ENCODE assay signal across 12 cellular contexts in the genomic region with DNA sequence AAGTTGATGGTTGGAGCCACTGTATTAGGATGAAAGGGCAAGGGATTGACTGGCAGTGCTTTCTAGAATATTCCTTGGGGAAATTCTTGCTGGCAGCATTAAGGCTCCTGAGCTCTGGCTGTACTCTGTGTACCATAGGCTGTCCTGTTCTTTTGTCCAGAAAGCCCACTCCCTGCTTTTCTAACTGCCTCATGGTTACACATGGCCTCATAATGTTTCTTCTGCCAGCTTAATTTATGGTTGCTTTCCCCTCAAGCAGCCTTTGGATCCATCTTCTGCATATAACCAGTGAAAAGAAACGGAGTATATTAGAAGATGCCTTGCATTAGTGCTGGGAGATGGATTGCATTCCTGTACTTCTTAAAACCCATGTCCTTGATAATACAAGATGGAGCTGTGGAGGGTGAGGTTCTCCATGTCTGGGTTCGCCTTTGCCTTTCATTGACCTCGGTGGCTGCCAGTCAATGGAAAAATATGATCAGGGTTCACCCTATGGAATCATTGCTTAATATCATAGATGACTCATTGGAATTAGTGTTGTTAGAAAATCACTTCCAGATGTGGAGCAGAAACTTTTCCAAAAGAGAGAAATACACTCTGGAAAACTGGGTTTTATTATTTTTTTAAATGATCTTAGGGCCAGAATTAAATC. TPM values are rescaled to one million over a fixed set of nuclear protein-coding genes. Genes with fewer than 3 reads are reported as not detected.
DNase-seq lines count a peak whose midpoint lies in the region; ATAC-seq and TF ChIP-seq lines count a peak whose summit lies in the region.
"Had no signal": no experiment of that assay in that cellular context is flagged by ENCODE, and none has a peak within 500 bp of the region (broad histone marks: within the 10 kb centered on the region; RNA-seq: fewer than 3 reads in every experiment).

No MANE protein-coding gene starts in this region.

- 64% methylated on average over 3 of the region's 3 CpGs for WGBS in hepatocyte (ENCODE audit: low lambda C conversion rate, missing lambda C conversion rate)
- WGBS in thyroid gland, 2 donors, result 58 to 88% methylated on average over 3 of the region's 3 CpGs

- no peaks in the 10 kb centered on the region for H3K79me2 ChIP-seq in hepatocyte

- peak overlapping the region; percentile 84 for H3K27ac Mint-ChIP-seq in activated CD4-positive, alpha-beta T cell treated with anti-CD3 and anti-CD28 coated beads for 36 hours
- no peak overlapping the region for H3K27ac Mint-ChIP-seq in activated CD4-positive, alpha-beta T cell treated with anti-CD3 and anti-CD28 coated beads, Interleukin-2, amount 10 ng/mL, durations not matched to agents 24 days and 14 days

- no peaks in the 10 kb centered on the region for H3K9me2 ChIP-seq in hepatocyte (replicated peaks; ENCODE audit: insufficient read depth)

- H2AFZ ChIP-seq in hepatocyte, result no peak overlapping the region

- peaks cover 3% of the 10 kb centered on the region for H3K36me3 Mint-ChIP-seq in activated CD4-positive, alpha-beta T cell treated with anti-CD3 and anti-CD28 coated beads for 36 hours (ENCODE audit: low read depth)
- H3K36me3 Mint-ChIP-seq in activated CD4-positive, alpha-beta T cell treated with anti-CD3 and anti-CD28 coated beads, Interleukin-2, amount 10 ng/mL, durations not matched to agents 24 days and 14 days (ENCODE audit: low read depth), result peaks cover 16% of the 10 kb centered on the region

- no peaks in the 10 kb centered on the region for H3K9me3 Mint-ChIP-seq in activated CD4-positive, alpha-beta T cell treated with anti-CD3 and anti-CD28 coated beads for 36 hours (ENCODE audit: low read depth)
- no peaks in the 10 kb centered on the region for H3K9me3 Mint-ChIP-seq in activated CD4-positive, alpha-beta T cell treated with anti-CD3 and anti-CD28 coated beads, Interleukin-2, amount 10 ng/mL, durations not matched to agents 24 days and 14 days

- H3K27me3 Mint-ChIP-seq in activated CD4-positive, alpha-beta T cell treated with anti-CD3 and anti-CD28 coated beads for 36 hours, result no peaks in the 10 kb centered on the region
- no peaks in the 10 kb centered on the region for H3K27me3 Mint-ChIP-seq in activated CD4-positive, alpha-beta T cell treated with anti-CD3 and anti-CD28 coated beads, Interleukin-2, amount 10 ng/mL, durations not matched to agents 24 days and 14 days

- POLR2A ChIA-PET in activated CD4-positive, alpha-beta T cell treated with anti-CD3 and anti-CD28 coated beads for 36 hours (lab: Charles Lee), result no interaction called here

- no peak overlapping the region for H3K4me3 ChIP-seq in astrocyte of the cerebellum (ENCODE audit: low read depth, low read length)
- H3K4me3 ChIP-seq in hepatocyte, result no peak overlapping the region
- no peak overlapping the region for H3K4me3 ChIP-seq in thyroid gland (replicated peaks in 1 of 3)
- H3K4me3 ChIP-seq: colonic mucosa, spleen had no signal

- in situ Hi-C loops in astrocyte of the cerebellum (cut with HindIII; ENCODE audit: low sequenced_read_pairs), result no loop called here

- DNase-seq in activated CD4-positive, alpha-beta T cell treated with anti-CD3 and anti-CD28 coated beads for 36 hours, result no peak
- DNase-seq in activated CD4-positive, alpha-beta T cell treated with anti-CD3 and anti-CD28 coated beads, Interleukin-2, amount 10 ng/mL, durations not matched to agents 24 days and 14 days, result no peak
- DNase-seq in astrocyte of the cerebellum (ENCODE audit: low read depth), result peak; percentile 23
- DNase-seq in hepatocyte (ENCODE audit: low spot score), result no peak
- DNase-seq in thyroid gland, result no peak
- DNase-seq in NCI-H748 (lab: John Stamatoyannopoulos, UW; ENCODE audit: unreplicated experiment), result no peak
- no peak for DNase-seq in pons (ENCODE audit: low spot score)
- DNase-seq: 8988T, colonic mucosa, kidney glomerular epithelial cell, spleen had no signal

- H3K4me1 ChIP-seq in hepatocyte (ENCODE audit: insufficient read depth), result peaks cover 4% of the 10 kb centered on the region
- peaks cover 23 to 34% of the 10 kb centered on the region in 2 donors for H3K4me1 ChIP-seq in thyroid gland
- H3K4me1 ChIP-seq: colonic mucosa had no signal

- H3K27me3 ChIP-seq in hepatocyte, result no peaks in the 10 kb centered on the region
- no peaks in the 10 kb centered on the region for H3K27me3 ChIP-seq in thyroid gland
- H3K27me3 ChIP-seq: colonic mucosa had no signal

- ATAC-seq in activated CD4-positive, alpha-beta T cell treated with anti-CD3 and anti-CD28 coated beads for 36 hours, result no peak
- no peak for ATAC-seq in GM18873 (IDR thresholded peaks at IDR 0.05; ENCODE audit: low FRiP score, unreplicated experiment)

- no peak overlapping the region for H3K4me3 Mint-ChIP-seq in activated CD4-positive, alpha-beta T cell treated with anti-CD3 and anti-CD28 coated beads for 36 hours
- no peak overlapping the region for H3K4me3 Mint-ChIP-seq in activated CD4-positive, alpha-beta T cell treated with anti-CD3 and anti-CD28 coated beads, Interleukin-2, amount 10 ng/mL, durations not matched to agents 24 days and 14 days

- H3K27ac ChIP-seq in hepatocyte (peak overlapping the region; percentile 54), thyroid gland (peak overlapping the region; percentile 43 to 73 (median 62))
- H3K27ac ChIP-seq: colonic mucosa had no signal

- H3K36me3 ChIP-seq in hepatocyte (replicated peaks; ENCODE audit: insufficient read depth, low read depth) (no peaks in the 10 kb centered on the region), thyroid gland (no peaks in the 10 kb centered on the region)
- H3K36me3 ChIP-seq: colonic mucosa had no signal

- intact Hi-C loops in activated CD4-positive, alpha-beta T cell treated with anti-CD3 and anti-CD28 coated beads for 36 hours (cut with DNase I, micrococcal nuclease), result loop anchor here in 1 of 2 experiments (2.0 kb wide), 1 partner anchor 18 kb away; no protein-coding TSS in a partner anchor
- intact Hi-C loops in activated CD4-positive, alpha-beta T cell treated with anti-CD3 and anti-CD28 coated beads, Interleukin-2, amount 10 ng/mL, durations not matched to agents 24 days and 14 days (cut with micrococcal nuclease), result no loop called here
- intact Hi-C loops in thyroid gland (cut with DNase I), result no loop called here

- CTCF ChIA-PET in activated CD4-positive, alpha-beta T cell treated with anti-CD3 and anti-CD28 coated beads for 36 hours (lab: Charles Lee), result no interaction called here

- no peaks in the 10 kb centered on the region for H3K9me3 ChIP-seq in hepatocyte (ENCODE audit: low read depth)
- no peaks in the 10 kb centered on the region for H3K9me3 ChIP-seq in thyroid gland
- H3K9me3 ChIP-seq: colonic mucosa had no signal

- TF ChIP-seq CTCF in astrocyte of the cerebellum (IDR thresholded peaks at IDR 0.05; ENCODE audit: low read depth, low read length, missing control alignments), result no peak
- no peak for TF ChIP-seq CTCF in hepatocyte (IDR thresholded peaks at IDR 0.05; ENCODE audit: poor library complexity)
- TF ChIP-seq CTCF in thyroid gland (IDR thresholded peaks at IDR 0.05), result no peak

- H3K4me1 Mint-ChIP-seq in activated CD4-positive, alpha-beta T cell treated with anti-CD3 and anti-CD28 coated beads for 36 hours, result peaks cover 72% of the 10 kb centered on the region
- H3K4me1 Mint-ChIP-seq in activated CD4-positive, alpha-beta T cell treated with anti-CD3 and anti-CD28 coated beads, Interleukin-2, amount 10 ng/mL, durations not matched to agents 24 days and 14 days, result peaks cover 45% of the 10 kb centered on the region

- no peak overlapping the region for H3K4me2 ChIP-seq in hepatocyte

- TF ChIP-seq POLR2A in thyroid gland (IDR thresholded peaks at IDR 0.05), result no peak

- no peaks in the 10 kb centered on the region for H4K20me1 ChIP-seq in hepatocyte (ENCODE audit: insufficient read depth, poor library complexity, severe bottlenecking)

RNA-seq across cellular contexts. Expression of a gene that starts 24.7 kb away (rescaled TPM):
- 10 to 100 TPM; 37.2 to 47.3 TPM for total RNA-seq in activated CD4-positive, alpha-beta T cell treated with anti-CD3 and anti-CD28 coated beads for 36 hours
- total RNA-seq in activated CD4-positive, alpha-beta T cell treated with anti-CD3 and anti-CD28 coated beads, Interleukin-2, amount 10 ng/mL, durations not matched to agents 24 days and 14 days, result 27.8 and 28.6 TPM in 2 replicates
- total RNA-seq in hepatocyte, result 8.3 and 9.8 TPM in 2 replicates
- 7.6 and 8.1 TPM in 2 replicates for polyA plus RNA-seq in hepatocyte
- total RNA-seq in thyroid gland, result 10 to 100 TPM; 36.0 to 50.0 (median 41.1) TPM
